ENCODE assay signal across 12 cellular contexts in genomic region chr9:114370251-114370984, GRCh38. TPM values are rescaled to one million over a fixed set of nuclear protein-coding genes. Genes with fewer than 3 reads are reported as not detected.
DNase-seq lines count a peak whose midpoint lies in the region; ATAC-seq and TF ChIP-seq lines count a peak whose summit lies in the region.
"Had no signal": no experiment of that assay in that cellular context is flagged by ENCODE, and none has a peak within 500 bp of the region (broad histone marks: within the 10 kb centered on the region; RNA-seq: fewer than 3 reads in every experiment).

No MANE protein-coding gene starts in this region.

- H3K27ac Mint-ChIP-seq in central memory CD8-positive, alpha-beta T cell (ENCODE audit: low read depth), result peak overlapping the region; percentile 89
- no peak overlapping the region for H3K27ac Mint-ChIP-seq in progenitor cell of endocrine pancreas

- H3K4me3 Mint-ChIP-seq in central memory CD8-positive, alpha-beta T cell, result peak overlapping the region; percentile 72
- H3K4me3 Mint-ChIP-seq in progenitor cell of endocrine pancreas (ENCODE audit: low read depth), result no peak overlapping the region

- TF ChIP-seq CTCF in progenitor cell of endocrine pancreas (IDR thresholded peaks at IDR 0.05; ENCODE audit: unreplicated experiment), result no peak

- ATAC-seq in central memory CD8-positive, alpha-beta T cell (replicated peaks; ENCODE audit: extremely low read depth, poor library complexity, severe bottlenecking), result no peak
- ATAC-seq in Right ventricle myocardium superior (ENCODE audit: poor library complexity), result no peak
- ATAC-seq in left cardiac atrium, result no peak

- H3K27me3 ChIP-seq in neuron (ENCODE audit: insufficient read depth, low read length), result no peaks in the 10 kb centered on the region

- H2AFZ ChIP-seq in neuron (ENCODE audit: low read depth, low read length), result peak overlapping the region; percentile 42

- H3K36me3 Mint-ChIP-seq in central memory CD8-positive, alpha-beta T cell (ENCODE audit: insufficient read depth), result peaks cover 88% of the 10 kb centered on the region
- H3K36me3 Mint-ChIP-seq in progenitor cell of endocrine pancreas (ENCODE audit: insufficient read depth), result peaks cover 2% of the 10 kb centered on the region

- peaks cover 4% of the 10 kb centered on the region for H3K36me3 ChIP-seq in neuron (ENCODE audit: insufficient read depth, low read length)

- peaks cover 66% of the 10 kb centered on the region for H3K4me1 Mint-ChIP-seq in central memory CD8-positive, alpha-beta T cell
- no peaks in the 10 kb centered on the region for H3K4me1 Mint-ChIP-seq in progenitor cell of endocrine pancreas (ENCODE audit: low read depth)

- DNase-seq in DMS 273 (lab: John Stamatoyannopoulos, UW; ENCODE audit: unreplicated experiment) (peak; percentile 81), NCI-H2171 (lab: John Stamatoyannopoulos, UW) (peak; percentile 21), progenitor cell of endocrine pancreas (ENCODE audit: low spot score, unreplicated experiment) (no peak), Right ventricle myocardium superior (no peak), left cardiac atrium (no peak), CD1c-positive myeloid dendritic cell (ENCODE audit: extremely low spot score) (no peak)
- no peak for DNase-seq in central memory CD8-positive, alpha-beta T cell (ENCODE audit: low spot score in 2 of 2)
- DNase-seq: stimulated activated CD4-positive, alpha-beta T cell treated with anti-CD3 and anti-CD28 coated beads, Interleukin-12 subunit alpha, Interleukin-12 subunit beta, amount 100 ng/mL, for 4 hours had no signal

- intact Hi-C loops in Right ventricle myocardium superior (cut with DNase I) (no loop called here), left cardiac atrium (cut with DNase I) (no loop called here)

- H3K27me3 Mint-ChIP-seq in central memory CD8-positive, alpha-beta T cell, result no peaks in the 10 kb centered on the region
- H3K27me3 Mint-ChIP-seq in progenitor cell of endocrine pancreas, result no peaks in the 10 kb centered on the region

- H3K9me3 Mint-ChIP-seq in central memory CD8-positive, alpha-beta T cell, result no peaks in the 10 kb centered on the region
- H3K9me3 Mint-ChIP-seq in progenitor cell of endocrine pancreas (ENCODE audit: low read depth), result no peaks in the 10 kb centered on the region

- H3K4me1 ChIP-seq in neuron (ENCODE audit: insufficient read depth, low read length), result peaks cover 27% of the 10 kb centered on the region

- H3K4me3 ChIP-seq in neuron (ENCODE audit: low read length), result no peak overlapping the region

- H3K9me3 ChIP-seq in neuron (ENCODE audit: low read length), result no peaks in the 10 kb centered on the region

RNA-seq across cellular contexts. Expression of gene AKNA, which starts 17.4 kb away (rescaled TPM):
- total RNA-seq in progenitor cell of endocrine pancreas, result 19.3 and 24.6 TPM in 2 replicates
- 4.6 TPM for total RNA-seq in Right ventricle myocardium superior
- 10 to 100 TPM in 1 of 2 donors, 1 to 10 TPM in 1; 9.1 to 13.0 TPM for total RNA-seq in left cardiac atrium

RNA-seq across cellular contexts. Expression of gene ORM2, which starts 40.7 kb away (rescaled TPM):
- total RNA-seq in progenitor cell of endocrine pancreas, result 3.2 and 5.4 TPM in 2 replicates
- not detected for total RNA-seq in Right ventricle myocardium superior
- total RNA-seq in left cardiac atrium, result 1 to 10 TPM in 1 of 2 donors, not detected in 1; 1.6 TPM
- total RNA-seq: lung microvascular endothelial cell; T-helper 1 cell treated with Interleukin-12 subunit alpha and Interleukin-12 subunit beta and Interleukin-4 antibody, amounts not matched to agents 30 ng/mL and 1 ng/mL, for 36 hours; urinary bladder had no signal

RNA-seq across cellular contexts. Expression of gene ORM1, which starts 47.5 kb away (rescaled TPM):
- total RNA-seq in progenitor cell of endocrine pancreas (9.3 and 10.8 TPM in 2 replicates), Right ventricle myocardium superior (1.2 TPM), left cardiac atrium (1 to 10 TPM in 1 of 2 donors, under 1 TPM in 1; 0.71 to 4.8 TPM)
- total RNA-seq: lung microvascular endothelial cell; T-helper 1 cell treated with Interleukin-12 subunit alpha and Interleukin-12 subunit beta and Interleukin-4 antibody, amounts not matched to agents 30 ng/mL and 1 ng/mL, for 36 hours had no signal

Comparison
In these comparisons a context has a peak if more than half of its experiments do, and no peak if none do; other contexts are left out.
1. DNase-seq: peak in DMS 273 (single experiment) and NCI-H2171 (single experiment); none in central memory CD8-positive, alpha-beta T cell (0 of 2), progenitor cell of endocrine pancreas (single experiment), Right ventricle myocardium superior (single experiment), left cardiac atrium (single experiment) and CD1c-positive myeloid dendritic cell (single experiment).